ENCODE assay signal across 9 cellular contexts in genomic region chr17:65022751-65023421, GRCh38. TPM values are rescaled to one million over a fixed set of nuclear protein-coding genes. Genes with fewer than 3 reads are reported as not detected.
DNase-seq lines count a peak whose midpoint lies in the region; ATAC-seq and TF ChIP-seq lines count a peak whose summit lies in the region.
"Had no signal": no experiment of that assay in that cellular context is flagged by ENCODE, and none has a peak within 500 bp of the region (broad histone marks: within the 10 kb centered on the region; RNA-seq: fewer than 3 reads in every experiment).

No MANE protein-coding gene starts in this region.

- intact Hi-C loops in CD4-positive, alpha-beta memory T cell (cut with micrococcal nuclease), result no loop called here
- intact Hi-C loops in upper lobe of right lung (cut with DNase I), result no loop called here

- H3K27me3 ChIP-seq in CD4-positive, alpha-beta memory T cell (ENCODE audit: insufficient read depth, low read length), result no peaks in the 10 kb centered on the region
- no peaks in the 10 kb centered on the region for H3K27me3 ChIP-seq in upper lobe of right lung

- no peaks in the 10 kb centered on the region for H3K9me3 ChIP-seq in CD4-positive, alpha-beta memory T cell (ENCODE audit: control insufficient read depth in 1 of 2, low read length in 2 of 2)
- H3K9me3 ChIP-seq in T-helper 17 cell (ENCODE audit: control insufficient read depth, low read length, poor library complexity, severe bottlenecking) (no peaks in the 10 kb centered on the region), upper lobe of right lung (no peaks in the 10 kb centered on the region)

- H3K9me3 Mint-ChIP-seq in CD4-positive, alpha-beta memory T cell, result no peaks in the 10 kb centered on the region

- peaks cover 57 to 93% (median 76%) of the 10 kb centered on the region in 4 donors for H3K4me1 Mint-ChIP-seq in CD4-positive, alpha-beta memory T cell
- peaks cover 60% of the 10 kb centered on the region for H3K4me1 Mint-ChIP-seq in T-helper 17 cell

- POLR2A ChIA-PET in CD4-positive, alpha-beta memory T cell (lab: Charles Lee; ENCODE audit: partially characterized antibody), result interaction anchor here (1.0 to 2.2 kb wide), 4 partner anchors 9 to 100 kb away, joined by 3 to 9 read pairs (median 4); no protein-coding TSS in a partner anchor

- no peak overlapping the region for H3K4me3 ChIP-seq in CD4-positive, alpha-beta memory T cell (ENCODE audit: low read length in 2 of 2)
- H3K4me3 ChIP-seq in upper lobe of right lung, result no peak overlapping the region
- H3K4me3 ChIP-seq: skin epidermis had no signal

- peak in 1 of 5 donors; percentile 48 for DNase-seq in CD4-positive, alpha-beta memory T cell
- DNase-seq in T-helper 17 cell (no peak), foreskin melanocyte (peak; percentile 81), upper lobe of right lung (no peak), NCI-H2227 treated with DMSO at 0.1 percent for 48 hours (lab: John Stamatoyannopoulos, UW) (no peak)
- no peak for DNase-seq in activated CD8-positive, alpha-beta memory T cell treated with anti-CD3 and anti-CD28 coated beads for 24 hours

- H3K27ac Mint-ChIP-seq in CD4-positive, alpha-beta memory T cell, result peak overlapping the region; percentile 36 to 98 (median 76)
- H3K27ac Mint-ChIP-seq in T-helper 17 cell, result peak overlapping the region; percentile 80

- H3K27me3 Mint-ChIP-seq in CD4-positive, alpha-beta memory T cell, result no peaks in the 10 kb centered on the region
- H3K27me3 Mint-ChIP-seq in T-helper 17 cell, result no peaks in the 10 kb centered on the region

- peaks cover 7% of the 10 kb centered on the region for H3K36me3 ChIP-seq in CD4-positive, alpha-beta memory T cell (ENCODE audit: insufficient read depth, low read length)
- no peaks in the 10 kb centered on the region for H3K36me3 ChIP-seq in upper lobe of right lung

- H3K4me3 Mint-ChIP-seq in CD4-positive, alpha-beta memory T cell, result peak overlapping the region in 6 of 8 donors; percentile 54 to 70 (median 63)
- peak overlapping the region; percentile 71 for H3K4me3 Mint-ChIP-seq in T-helper 17 cell

- no peak for TF ChIP-seq CTCF in upper lobe of right lung (IDR thresholded peaks at IDR 0.05)

- peak; percentile 78 for ATAC-seq in GM19043 (IDR thresholded peaks at IDR 0.05; ENCODE audit: low read depth, unreplicated experiment)
- ATAC-seq in HG03097 (IDR thresholded peaks at IDR 0.05; ENCODE audit: low FRiP score, unreplicated experiment), result peak; percentile 82
- peak; percentile 49 for ATAC-seq in T-helper 17 cell
- peak; percentile 72 for ATAC-seq in upper lobe of right lung

- no peak overlapping the region for H3K27ac ChIP-seq in CD4-positive, alpha-beta memory T cell (ENCODE audit: low read depth, low read length)
- H3K27ac ChIP-seq in upper lobe of right lung, result peak overlapping the region; percentile 1

- CTCF ChIA-PET in CD4-positive, alpha-beta memory T cell (lab: Charles Lee; ENCODE audit: partially characterized antibody), result interaction anchor here (1.7 kb wide), 1 partner anchor 14 kb away, joined by 4 read pairs; no protein-coding TSS in a partner anchor

- peaks cover 14 to 40% of the 10 kb centered on the region in 2 donors for H3K36me3 Mint-ChIP-seq in CD4-positive, alpha-beta memory T cell
- peaks cover 2% of the 10 kb centered on the region for H3K36me3 Mint-ChIP-seq in T-helper 17 cell (ENCODE audit: low read depth)

- H3K4me1 ChIP-seq in CD4-positive, alpha-beta memory T cell (ENCODE audit: insufficient read depth, low read length), result peaks cover 99% of the 10 kb centered on the region
- H3K4me1 ChIP-seq in upper lobe of right lung, result peaks cover 69% of the 10 kb centered on the region

RNA-seq across cellular contexts. Expression of gene GNA13, which starts 33.7 kb away (rescaled TPM):
- total RNA-seq in CD4-positive, alpha-beta memory T cell, result 100 to 1,000 TPM; 102 to 107 TPM
- 10 to 100 TPM; 47.9 to 54.8 TPM for polyA plus RNA-seq in CD4-positive, alpha-beta memory T cell
- total RNA-seq in T-helper 17 cell (100 to 1,000 TPM; 102 to 132 TPM), upper lobe of right lung (51.3 TPM)
